ENCODE assay signal across 1 cellular context in the genomic region with DNA sequence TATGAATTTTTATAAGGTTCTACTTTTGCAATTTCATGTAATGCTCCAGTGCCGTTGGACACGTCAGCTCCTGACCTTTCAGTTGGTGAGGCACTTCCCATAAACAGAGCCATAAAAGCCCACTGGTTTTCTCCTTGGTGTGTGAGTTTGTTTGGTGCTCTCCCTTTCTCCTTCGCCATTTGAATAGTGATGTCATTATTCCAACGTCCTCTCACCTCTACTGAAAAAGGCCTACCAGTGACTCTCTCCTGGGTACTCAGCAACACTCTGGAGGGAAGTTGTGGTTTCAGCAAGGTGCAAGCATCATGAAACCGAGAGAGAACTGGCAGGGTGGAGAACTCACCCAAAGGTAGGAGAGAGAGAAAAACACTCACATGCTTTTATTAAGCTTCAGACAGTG.
TF ChIP-seq lines count a peak whose summit lies in the region.

No MANE protein-coding gene starts in this region.

TF ChIP-seq in WTC11, 78 proteins besides CTCF, POLR2A, EP300 and RAD21 (continued from another document):
- TF ChIP-seq, protein P1, sequence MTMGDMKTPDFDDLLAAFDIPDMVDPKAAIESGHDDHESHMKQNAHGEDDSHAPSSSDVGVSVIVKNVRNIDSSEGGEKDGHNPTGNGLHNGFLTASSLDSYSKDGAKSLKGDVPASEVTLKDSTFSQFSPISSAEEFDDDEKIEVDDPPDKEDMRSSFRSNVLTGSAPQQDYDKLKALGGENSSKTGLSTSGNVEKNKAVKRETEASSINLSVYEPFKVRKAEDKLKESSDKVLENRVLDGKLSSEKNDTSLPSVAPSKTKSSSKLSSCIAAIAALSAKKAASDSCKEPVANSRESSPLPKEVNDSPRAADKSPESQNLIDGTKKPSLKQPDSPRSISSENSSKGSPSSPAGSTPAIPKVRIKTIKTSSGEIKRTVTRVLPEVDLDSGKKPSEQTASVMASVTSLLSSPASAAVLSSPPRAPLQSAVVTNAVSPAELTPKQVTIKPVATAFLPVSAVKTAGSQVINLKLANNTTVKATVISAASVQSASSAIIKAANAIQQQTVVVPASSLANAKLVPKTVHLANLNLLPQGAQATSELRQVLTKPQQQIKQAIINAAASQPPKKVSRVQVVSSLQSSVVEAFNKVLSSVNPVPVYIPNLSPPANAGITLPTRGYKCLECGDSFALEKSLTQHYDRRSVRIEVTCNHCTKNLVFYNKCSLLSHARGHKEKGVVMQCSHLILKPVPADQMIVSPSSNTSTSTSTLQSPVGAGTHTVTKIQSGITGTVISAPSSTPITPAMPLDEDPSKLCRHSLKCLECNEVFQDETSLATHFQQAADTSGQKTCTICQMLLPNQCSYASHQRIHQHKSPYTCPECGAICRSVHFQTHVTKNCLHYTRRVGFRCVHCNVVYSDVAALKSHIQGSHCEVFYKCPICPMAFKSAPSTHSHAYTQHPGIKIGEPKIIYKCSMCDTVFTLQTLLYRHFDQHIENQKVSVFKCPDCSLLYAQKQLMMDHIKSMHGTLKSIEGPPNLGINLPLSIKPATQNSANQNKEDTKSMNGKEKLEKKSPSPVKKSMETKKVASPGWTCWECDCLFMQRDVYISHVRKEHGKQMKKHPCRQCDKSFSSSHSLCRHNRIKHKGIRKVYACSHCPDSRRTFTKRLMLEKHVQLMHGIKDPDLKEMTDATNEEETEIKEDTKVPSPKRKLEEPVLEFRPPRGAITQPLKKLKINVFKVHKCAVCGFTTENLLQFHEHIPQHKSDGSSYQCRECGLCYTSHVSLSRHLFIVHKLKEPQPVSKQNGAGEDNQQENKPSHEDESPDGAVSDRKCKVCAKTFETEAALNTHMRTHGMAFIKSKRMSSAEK (CRISPR knock-in tag; IDR thresholded peaks at IDR 0.05; ENCODE audit: borderline replicate concordance): no peak
- TF ChIP-seq NR2C2 (CRISPR knock-in tag; IDR thresholded peaks at IDR 0.05) (no peak), GABPB1 (CRISPR knock-in tag; IDR thresholded peaks at IDR 0.05) (no peak), GTF2I (CRISPR knock-in tag; conservative IDR thresholded peaks at IDR 0.05) (no peak), SMAD3 (CRISPR knock-in tag; IDR thresholded peaks at IDR 0.05; ENCODE audit: borderline replicate concordance) (no peak), ESRRA (CRISPR knock-in tag; IDR thresholded peaks at IDR 0.05; ENCODE audit: borderline replicate concordance) (no peak), ZNF232 (CRISPR knock-in tag; IDR thresholded peaks at IDR 0.05) (no peak)
- TF ChIP-seq, protein P2, sequence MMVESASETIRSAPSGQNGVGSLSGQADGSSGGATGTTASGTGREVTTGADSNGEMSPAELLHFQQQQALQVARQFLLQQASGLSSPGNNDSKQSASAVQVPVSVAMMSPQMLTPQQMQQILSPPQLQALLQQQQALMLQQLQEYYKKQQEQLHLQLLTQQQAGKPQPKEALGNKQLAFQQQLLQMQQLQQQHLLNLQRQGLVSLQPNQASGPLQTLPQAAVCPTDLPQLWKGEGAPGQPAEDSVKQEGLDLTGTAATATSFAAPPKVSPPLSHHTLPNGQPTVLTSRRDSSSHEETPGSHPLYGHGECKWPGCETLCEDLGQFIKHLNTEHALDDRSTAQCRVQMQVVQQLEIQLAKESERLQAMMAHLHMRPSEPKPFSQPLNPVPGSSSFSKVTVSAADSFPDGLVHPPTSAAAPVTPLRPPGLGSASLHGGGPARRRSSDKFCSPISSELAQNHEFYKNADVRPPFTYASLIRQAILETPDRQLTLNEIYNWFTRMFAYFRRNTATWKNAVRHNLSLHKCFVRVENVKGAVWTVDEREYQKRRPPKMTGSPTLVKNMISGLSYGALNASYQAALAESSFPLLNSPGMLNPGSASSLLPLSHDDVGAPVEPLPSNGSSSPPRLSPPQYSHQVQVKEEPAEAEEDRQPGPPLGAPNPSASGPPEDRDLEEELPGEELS (CRISPR knock-in tag; IDR thresholded peaks at IDR 0.05): no peak
